ENCODE assay signal across 13 cellular contexts in the genomic region with DNA sequence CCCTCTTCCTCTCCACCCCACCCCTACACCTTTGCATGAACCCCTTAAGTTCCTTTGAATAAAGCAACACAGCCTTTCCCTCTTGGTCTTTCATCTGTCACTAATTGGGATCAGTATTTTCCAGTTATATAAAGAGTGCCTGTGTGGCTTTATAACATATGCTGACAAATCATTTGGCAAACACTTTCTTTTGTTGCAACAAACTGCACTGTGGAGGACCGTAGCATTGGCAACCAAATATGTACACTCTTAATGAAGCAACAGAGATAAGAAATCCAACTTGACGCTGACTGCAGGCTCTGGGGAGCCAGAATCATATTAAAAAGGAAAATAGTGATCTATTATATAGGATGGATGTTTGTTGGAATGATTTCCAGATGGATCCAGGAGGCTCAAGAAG.
DNase-seq lines count a peak whose midpoint lies in the region; ATAC-seq, FAIRE-seq and TF ChIP-seq lines count a peak whose summit lies in the region.
"Had no signal": no experiment of that assay in that cellular context is flagged by ENCODE, and none has a peak within 500 bp of the region (broad histone marks: within the 10 kb centered on the region; RNA-seq: fewer than 3 reads in every experiment).

No MANE protein-coding gene starts in this region.

- peak overlapping the region; percentile 64 for H4K91ac ChIP-seq in trophoblast cell (ENCODE audit: low read depth, low read length)

- H3K4me3 ChIP-seq in PC-9: no peak overlapping the region
- H3K4me3 ChIP-seq in fibroblast of mammary gland (ENCODE audit: control insufficient read depth, low read depth, low read length): no peak overlapping the region
- H3K4me3 ChIP-seq in trophoblast cell (ENCODE audit: low read depth, low read length): no peak overlapping the region
- no peak overlapping the region for H3K4me3 ChIP-seq in small intestine (ENCODE audit: low read depth in 1 of 2, low read length in 2 of 2)

- H3K9ac ChIP-seq in trophoblast cell (ENCODE audit: low read length): no peak overlapping the region
- H3K9ac ChIP-seq: KMS-11 had no signal

- peak overlapping the region; percentile 71 for H2BK120ac ChIP-seq in trophoblast cell (ENCODE audit: insufficient read depth, low read length, poor library complexity)

- peak overlapping the region; percentile 14 for H3K14ac ChIP-seq in trophoblast cell (ENCODE audit: low read length)

- H3K4me1 ChIP-seq in PC-9 (replicated peaks; ENCODE audit: insufficient read depth) (peaks cover 35% of the 10 kb centered on the region), trophoblast cell (ENCODE audit: control insufficient read depth in 1 of 2, insufficient read depth in 2 of 2, low read length in 2 of 2) (peaks cover 20 to 39% of the 10 kb centered on the region in 2 experiments), small intestine (ENCODE audit: control insufficient read depth in 2 of 2, insufficient read depth in 1 of 2, low read depth in 1 of 2, low read length in 1 of 2) (peaks cover 0 to 7% of the 10 kb centered on the region in 2 donors)

- peak overlapping the region; percentile 68 for H2BK12ac ChIP-seq in trophoblast cell (ENCODE audit: low read length)

- intact Hi-C loops in PC-9 (cut with micrococcal nuclease; ENCODE audit: unreplicated experiment): no loop called here

- POLR2A ChIA-PET in PC-9 (lab: Charles Lee; ENCODE audit: unreplicated experiment): no interaction called here

- H3K27me3 ChIP-seq in PC-9 (ENCODE audit: insufficient read depth, low read depth) (no peaks in the 10 kb centered on the region), trophoblast cell (ENCODE audit: insufficient read depth, low read length) (no peaks in the 10 kb centered on the region), small intestine (ENCODE audit: control insufficient read depth in 2 of 2, insufficient read depth in 2 of 2, low read length in 2 of 2) (no peaks in the 10 kb centered on the region)

- DNase-seq in DMS153 (lab: John Stamatoyannopoulos, UW) (peak; percentile 40), PC-9 (peak in 1 of 2 experiments; percentile 56), fibroblast of mammary gland (ENCODE audit: low read depth) (peak; percentile 90), trophoblast cell (no peak), RPMI8226 (no peak), small intestine (no peak), HT-29 (ENCODE audit: low spot score) (no peak)
- DNase-seq: activated CD8-positive, alpha-beta memory T cell treated with anti-CD3 and anti-CD28 coated beads for 24 hours; midbrain had no signal

- no peak overlapping the region for H3K4ac ChIP-seq in trophoblast cell (ENCODE audit: low read depth, low read length)

- no peak for ATAC-seq in HG02642 (IDR thresholded peaks at IDR 0.05; ENCODE audit: poor library complexity, unreplicated experiment)
- ATAC-seq: Panc1 had no signal

- H3K79me2 ChIP-seq in PC-9 (ENCODE audit: low read depth) (no peaks in the 10 kb centered on the region), trophoblast cell (ENCODE audit: control insufficient read depth, insufficient read depth, low read length, poor library complexity) (peaks cover 3% of the 10 kb centered on the region)

- H2AFZ ChIP-seq in PC-9 (peak overlapping the region; percentile 55; the same call in 1 of the 2 replicates), trophoblast cell (ENCODE audit: insufficient read depth, low read length, poor library complexity) (no peak overlapping the region)

- H2AK5ac ChIP-seq in trophoblast cell (ENCODE audit: low read length): no peak overlapping the region

- H3K27ac ChIP-seq in PC-9 (peak overlapping the region; percentile 60; the same call in 1 of the 2 replicates), trophoblast cell (ENCODE audit: low read depth, low read length) (peak overlapping the region; percentile 98), small intestine (ENCODE audit: low read depth in 1 of 2, low read length in 1 of 2) (peak overlapping the region in 1 of 2 donors; percentile 78)
- H3K27ac ChIP-seq: KMS-11 had no signal

- peak overlapping the region; percentile 61 for H2BK5ac ChIP-seq in trophoblast cell (ENCODE audit: low read depth, low read length, poor library complexity)

- no peak overlapping the region for H4K8ac ChIP-seq in trophoblast cell (ENCODE audit: low read depth, low read length)

- no peak overlapping the region for H4K12ac ChIP-seq in trophoblast cell (ENCODE audit: low read depth, low read length)

- H3K9me3 ChIP-seq in PC-9 (ENCODE audit: insufficient read depth, low read depth) (no peaks in the 10 kb centered on the region), trophoblast cell (ENCODE audit: insufficient read depth, low read depth, low read length) (peaks cover 2% of the 10 kb centered on the region), small intestine (ENCODE audit: control insufficient read depth, low read depth) (no peaks in the 10 kb centered on the region)

- H3F3A ChIP-seq in PC-9 (ENCODE audit: insufficient read depth, low read depth): peaks cover 8% of the 10 kb centered on the region

- no peak overlapping the region for H3K18ac ChIP-seq in trophoblast cell (ENCODE audit: low read length)

- H4K20me1 ChIP-seq in PC-9 (ENCODE audit: insufficient read depth): no peaks in the 10 kb centered on the region

- no CpG with 5 or more reads among the region's 2 CpGs for WGBS in trophoblast cell (ENCODE audit: extremely low coverage, insufficient coverage, insufficient read length)
- WGBS in small intestine, 3 donors: 27 to 41% (median 29%) methylated on average over 2 of the region's 2 CpGs

- H3K36me3 ChIP-seq in PC-9 (ENCODE audit: low read depth) (no peaks in the 10 kb centered on the region), trophoblast cell (ENCODE audit: control insufficient read depth in 1 of 2, insufficient read depth in 2 of 2, low read length in 2 of 2) (no peaks in the 10 kb centered on the region), small intestine (ENCODE audit: control insufficient read depth in 2 of 2, insufficient read depth in 2 of 2, low read length in 2 of 2) (no peaks in the 10 kb centered on the region)

- peak overlapping the region; percentile 62 for H3K4me2 ChIP-seq in PC-9
- no peak overlapping the region for H3K4me2 ChIP-seq in trophoblast cell (ENCODE audit: low read length)
- H3K4me2 ChIP-seq: KMS-11 had no signal

- no peak for TF ChIP-seq CTCF in PC-9 (conservative IDR thresholded peaks at IDR 0.05)
- TF ChIP-seq CTCF in fibroblast of mammary gland (conservative IDR thresholded peaks at IDR 0.05; ENCODE audit: control insufficient read depth, insufficient read depth, low read depth, low read length): no peak

- no peak for FAIRE-seq in small intestine (lab: Jason Lieb, UNC)
- FAIRE-seq: colon had no signal

- H3K23ac ChIP-seq in trophoblast cell (ENCODE audit: low read length): no peak overlapping the region

- CTCF ChIA-PET in PC-9 (lab: Charles Lee): no interaction called here

- H3K9me2 ChIP-seq in PC-9 (ENCODE audit: insufficient read depth): no peaks in the 10 kb centered on the region

- BruUV-seq in PC-9 (replicated peaks; lab: Mats Ljungman, UMichigan): no TSS peak

- H3K79me1 ChIP-seq in trophoblast cell (ENCODE audit: low read length): peaks cover 42% of the 10 kb centered on the region

Comparison
In these comparisons a context has a peak if more than half of its experiments do, and no peak if none do; other contexts are left out.
1. DNase-seq: peak in DMS153 (single experiment) and fibroblast of mammary gland (single experiment); none in trophoblast cell (0 of 2), RPMI8226 (single experiment), small intestine (single experiment) and HT-29 (single experiment).